1 cellular context compared by ENCODE assay signal in the genomic region with DNA sequence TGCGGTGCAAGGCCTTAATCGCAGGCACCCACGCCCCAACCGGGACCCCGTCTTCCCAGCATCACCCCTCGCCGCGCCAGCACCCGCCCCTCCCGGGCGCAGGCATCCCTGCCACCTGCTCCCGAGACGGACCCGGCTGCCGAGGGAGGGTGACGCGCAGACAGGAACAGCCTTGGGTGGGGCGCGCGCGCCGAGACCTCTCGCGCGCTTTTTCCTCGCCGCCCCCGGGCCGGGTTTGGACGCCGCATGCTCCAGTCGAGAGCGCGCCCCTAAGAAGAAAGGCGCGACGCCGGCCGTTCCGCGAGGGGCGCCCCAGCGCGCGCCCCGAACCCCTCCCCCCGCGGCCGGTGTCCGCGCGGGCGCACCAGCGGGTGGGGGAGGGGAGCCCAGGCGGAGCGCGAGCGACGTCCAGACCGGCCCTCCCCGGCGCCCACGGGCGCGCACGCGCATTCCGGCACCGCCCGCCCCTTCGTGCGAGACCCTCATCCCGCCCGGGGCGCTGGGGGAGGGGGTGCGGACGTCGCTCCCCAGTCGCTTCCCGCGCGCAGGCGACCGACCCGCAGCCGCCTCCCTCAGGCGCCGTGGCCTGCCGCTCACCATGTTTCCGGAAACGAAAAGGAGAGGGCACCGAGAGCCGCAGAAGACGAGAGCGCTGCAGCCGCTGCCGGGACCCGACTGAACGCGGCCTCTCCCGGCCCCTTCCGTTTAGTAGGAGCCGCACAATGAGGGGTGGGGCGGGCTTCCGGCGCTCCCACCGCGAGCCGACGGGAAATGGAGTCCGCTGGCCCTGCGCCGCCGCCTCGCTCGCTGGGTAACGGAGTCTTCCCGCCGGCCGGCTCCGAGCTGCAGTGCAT.
TF ChIP-seq lines count a peak whose summit lies in the region.

A gene (minus strand): TSS at position 681 of the 854 bp plus-strand sequence. CDS start 81 bp downstream, at position 600.

TF ChIP-seq in K562, 482 proteins besides CTCF, POLR2A, EP300 and RAD21 (continued from another document):
- TF ChIP-seq, protein P1, sequence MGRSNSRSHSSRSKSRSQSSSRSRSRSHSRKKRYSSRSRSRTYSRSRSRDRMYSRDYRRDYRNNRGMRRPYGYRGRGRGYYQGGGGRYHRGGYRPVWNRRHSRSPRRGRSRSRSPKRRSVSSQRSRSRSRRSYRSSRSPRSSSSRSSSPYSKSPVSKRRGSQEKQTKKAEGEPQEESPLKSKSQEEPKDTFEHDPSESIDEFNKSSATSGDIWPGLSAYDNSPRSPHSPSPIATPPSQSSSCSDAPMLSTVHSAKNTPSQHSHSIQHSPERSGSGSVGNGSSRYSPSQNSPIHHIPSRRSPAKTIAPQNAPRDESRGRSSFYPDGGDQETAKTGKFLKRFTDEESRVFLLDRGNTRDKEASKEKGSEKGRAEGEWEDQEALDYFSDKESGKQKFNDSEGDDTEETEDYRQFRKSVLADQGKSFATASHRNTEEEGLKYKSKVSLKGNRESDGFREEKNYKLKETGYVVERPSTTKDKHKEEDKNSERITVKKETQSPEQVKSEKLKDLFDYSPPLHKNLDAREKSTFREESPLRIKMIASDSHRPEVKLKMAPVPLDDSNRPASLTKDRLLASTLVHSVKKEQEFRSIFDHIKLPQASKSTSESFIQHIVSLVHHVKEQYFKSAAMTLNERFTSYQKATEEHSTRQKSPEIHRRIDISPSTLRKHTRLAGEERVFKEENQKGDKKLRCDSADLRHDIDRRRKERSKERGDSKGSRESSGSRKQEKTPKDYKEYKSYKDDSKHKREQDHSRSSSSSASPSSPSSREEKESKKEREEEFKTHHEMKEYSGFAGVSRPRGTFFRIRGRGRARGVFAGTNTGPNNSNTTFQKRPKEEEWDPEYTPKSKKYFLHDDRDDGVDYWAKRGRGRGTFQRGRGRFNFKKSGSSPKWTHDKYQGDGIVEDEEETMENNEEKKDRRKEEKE (IDR thresholded peaks at IDR 0.05; ENCODE audit: borderline replicate concordance in 1 of 2, control insufficient read depth in 1 of 2, low read depth in 2 of 2, low read length in 1 of 2): 0 out of 4 replicates have a peak, but pooled peaks of 1 of the 2 experiments have one; percentile 58
- no peak for TF ChIP-seq MCM7 (IDR thresholded peaks at IDR 0.05)
- peak; percentile 95 to 97 for TF ChIP-seq MAZ (CRISPR knock-in tag; conservative IDR thresholded peaks at IDR 0.05 in 1 of 2, IDR thresholded peaks at IDR 0.05 in 1 of 2)
